ENCODE assay signal across 8 cellular contexts in the genomic region with DNA sequence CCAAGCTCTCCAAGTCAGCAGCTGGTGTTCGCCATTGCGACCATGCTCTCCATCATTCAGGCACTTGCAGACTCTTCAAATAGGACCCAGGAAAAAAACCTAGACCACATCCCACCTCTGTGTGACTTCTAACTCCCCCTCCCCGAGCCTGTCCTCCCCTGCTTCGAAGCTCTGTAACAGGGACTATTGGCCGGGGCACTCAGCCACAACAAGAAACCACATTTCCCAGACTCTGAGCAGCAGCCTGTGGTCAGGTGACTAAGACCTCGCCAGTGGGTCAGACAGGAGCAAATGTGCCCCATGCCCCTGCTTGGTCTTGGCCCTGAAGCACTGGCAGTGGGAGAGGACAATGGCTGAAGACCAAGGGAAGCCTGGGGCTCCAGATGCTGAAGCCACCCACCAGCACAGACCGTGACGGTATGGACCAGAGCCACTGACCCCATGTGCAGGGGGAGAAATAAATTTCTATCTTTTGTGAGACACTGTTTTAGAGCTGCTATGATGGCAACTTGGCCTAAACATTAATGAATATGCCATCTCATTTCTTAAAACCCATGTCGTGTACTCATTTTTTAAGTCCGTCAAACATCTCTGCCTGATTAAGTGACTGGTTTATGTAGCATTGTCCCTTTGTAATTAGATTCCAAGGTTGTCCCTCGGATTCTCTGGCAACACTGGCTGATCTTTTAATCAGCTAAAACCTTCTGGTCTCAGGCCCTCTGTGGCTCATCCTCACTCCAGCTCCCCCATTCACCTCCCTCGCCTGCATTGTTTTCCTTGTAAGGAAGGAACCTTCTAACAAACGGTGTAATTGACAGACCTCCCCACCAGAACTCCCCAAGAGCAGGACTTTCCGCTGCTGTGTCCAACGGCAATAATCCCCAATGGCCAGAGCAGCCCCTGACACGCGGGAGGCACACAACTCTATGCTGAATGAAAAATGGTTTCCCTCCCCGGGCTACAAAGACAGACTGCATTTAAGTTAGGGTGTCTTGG.
A peak's percentile ranks its signal among the peaks of the same experiment; 100 is the strongest.
DNase-seq lines count a peak whose midpoint lies in the region; ATAC-seq and TF ChIP-seq lines count a peak whose summit lies in the region.

No MANE protein-coding gene starts in this region.

- no peak for TF ChIP-seq CTCF in coronary artery (IDR thresholded peaks at IDR 0.05)

- intact Hi-C loops in activated CD4-positive, alpha-beta T cell treated with anti-CD3 and anti-CD28 coated beads, Interleukin-2, amount 10 ng/mL, durations not matched to agents 24 days and 14 days (cut with micrococcal nuclease), result no loop called here

- H3K36me3 Mint-ChIP-seq in activated CD4-positive, alpha-beta T cell treated with anti-CD3 and anti-CD28 coated beads, Interleukin-2, amount 10 ng/mL, durations not matched to agents 24 days and 14 days (ENCODE audit: low read depth), result peaks cover 39% of the 10 kb centered on the region

- H3K4me3 ChIP-seq in coronary artery, result no peak overlapping the region

- H3K27me3 Mint-ChIP-seq in activated CD4-positive, alpha-beta T cell treated with anti-CD3 and anti-CD28 coated beads, Interleukin-2, amount 10 ng/mL, durations not matched to agents 24 days and 14 days, result no peaks in the 10 kb centered on the region

- peak overlapping the region; percentile 42 for H3K4me3 Mint-ChIP-seq in activated CD4-positive, alpha-beta T cell treated with anti-CD3 and anti-CD28 coated beads, Interleukin-2, amount 10 ng/mL, durations not matched to agents 24 days and 14 days

- H3K4me1 Mint-ChIP-seq in activated CD4-positive, alpha-beta T cell treated with anti-CD3 and anti-CD28 coated beads, Interleukin-2, amount 10 ng/mL, durations not matched to agents 24 days and 14 days, result peaks cover 58% of the 10 kb centered on the region

- no peak overlapping the region for H3K27ac ChIP-seq in coronary artery

- peak overlapping the region; percentile 68 for H3K27ac Mint-ChIP-seq in activated CD4-positive, alpha-beta T cell treated with anti-CD3 and anti-CD28 coated beads, Interleukin-2, amount 10 ng/mL, durations not matched to agents 24 days and 14 days

- H3K9me3 Mint-ChIP-seq in activated CD4-positive, alpha-beta T cell treated with anti-CD3 and anti-CD28 coated beads, Interleukin-2, amount 10 ng/mL, durations not matched to agents 24 days and 14 days, result peaks cover 2% of the 10 kb centered on the region

- DNase-seq in activated CD4-positive, alpha-beta T cell treated with anti-CD3 and anti-CD28 coated beads, Interleukin-2, amount 10 ng/mL, durations not matched to agents 24 days and 14 days, result peak; percentile 68
- no peak for DNase-seq in activated CD4-positive, alpha-beta T cell treated with anti-CD3 and anti-CD28 coated beads, Interleukin-2, amount 50 U/mL, for 1 hour
- peak; percentile 14 for DNase-seq in T-helper 22 cell (ENCODE audit: low read depth)
- peak; percentile 51 for DNase-seq in iPS-NIHi7 (ENCODE audit: extremely low spot score)
- DNase-seq in dedifferentiated amniotic fluid mesenchymal stem cell (ENCODE audit: extremely low spot score), result no peak
- DNase-seq in DMS 273 treated with DMSO at 0.1 percent for 48 hours (lab: John Stamatoyannopoulos, UW), result no peak
- DNase-seq in coronary artery (ENCODE audit: low spot score), result no peak

- ATAC-seq in HG02798 (IDR thresholded peaks at IDR 0.05; ENCODE audit: poor library complexity, unreplicated experiment), result peak; percentile 23

Comparison
In these comparisons a context has a peak if more than half of its experiments do, and no peak if none do; other contexts are left out.
1. DNase-seq: peak in activated CD4-positive, alpha-beta T cell treated with anti-CD3 and anti-CD28 coated beads, Interleukin-2, amount 10 ng/mL, durations not matched to agents 24 days and 14 days (single experiment), T-helper 22 cell (single experiment) and iPS-NIHi7 (single experiment); none in activated CD4-positive, alpha-beta T cell treated with anti-CD3 and anti-CD28 coated beads, Interleukin-2, amount 50 U/mL, for 1 hour (single experiment), dedifferentiated amniotic fluid mesenchymal stem cell (single experiment), DMS 273 treated with DMSO at 0.1 percent for 48 hours (single experiment) and coronary artery (single experiment).